15 cellular contexts compared by ENCODE assay signal in genomic region chr13:99383511-99383921, GRCh38.
A peak's percentile ranks its signal among the peaks of the same experiment; 100 is the strongest.
DNase-seq lines count a peak whose midpoint lies in the region; ATAC-seq and TF ChIP-seq lines count a peak whose summit lies in the region.
"Had no signal": no experiment of that assay in that cellular context is flagged by ENCODE, and none has a peak within 500 bp of the region (broad histone marks: within the 10 kb centered on the region; RNA-seq: fewer than 3 reads in every experiment).

No MANE protein-coding gene starts in this region.

- H3K27me3 ChIP-seq in heart left ventricle (no peaks in the 10 kb centered on the region), vagina (no peaks in the 10 kb centered on the region), tibial nerve (no peaks in the 10 kb centered on the region)
- H3K27me3 ChIP-seq: dorsolateral prefrontal cortex had no signal

- H3K4me1 ChIP-seq in heart left ventricle: peaks cover 0 to 52% (median 8%) of the 10 kb centered on the region in 12 donors
- H3K4me1 ChIP-seq in vagina: peaks cover 7% of the 10 kb centered on the region
- H3K4me1 ChIP-seq in tibial nerve: peaks cover 0 to 11% (median 3%) of the 10 kb centered on the region in 4 donors
- H3K4me1 ChIP-seq: psoas muscle had no signal

- no peak for ATAC-seq in heart left ventricle

- H3K36me3 Mint-ChIP-seq in immature natural killer cell: peaks cover 2 to 35% (median 25%) of the 10 kb centered on the region in 3 donors

- no peaks in the 10 kb centered on the region for H3K9me3 Mint-ChIP-seq in immature natural killer cell

- TF ChIP-seq CTCF in heart left ventricle (IDR thresholded peaks at IDR 0.05) (no peak), vagina (IDR thresholded peaks at IDR 0.05) (no peak), tibial nerve (IDR thresholded peaks at IDR 0.05) (no peak)

- peaks cover 0 to 33% (median 11%) of the 10 kb centered on the region in 9 donors for H3K36me3 ChIP-seq in heart left ventricle
- peaks cover 0 to 12% of the 10 kb centered on the region in 2 donors for H3K36me3 ChIP-seq in vagina
- H3K36me3 ChIP-seq in tibial nerve: peaks cover 0 to 52% (median 0%) of the 10 kb centered on the region in 3 donors

- no peak for TF ChIP-seq EP300 in tibial nerve (IDR thresholded peaks at IDR 0.05)

- H3K27ac ChIP-seq in heart left ventricle (peak overlapping the region in 1 of 12 donors; percentile 38), vagina (no peak overlapping the region), tibial nerve (no peak overlapping the region)
- H3K27ac ChIP-seq: psoas muscle, SK-N-MC, thoracic aorta had no signal

- peak overlapping the region; percentile 36 to 74 (median 72) for H3K4me3 Mint-ChIP-seq in immature natural killer cell

- 71 to 91% (median 84%) methylated on average over 9 to 11 of the region's 11 CpGs for WGBS in heart left ventricle, 4 donors
- 88 to 90% methylated on average over 10 to 11 of the region's 11 CpGs for WGBS in tibial nerve, 2 donors

- TF ChIP-seq POLR2A in heart left ventricle (IDR thresholded peaks at IDR 0.05) (no peak), vagina (IDR thresholded peaks at IDR 0.05) (no peak), tibial nerve (IDR thresholded peaks at IDR 0.05) (no peak)

- intact Hi-C loops in cardiac septum (cut with DNase I): no loop called here
- intact Hi-C loops in heart left ventricle (cut with DNase I): loop anchor here in 1 of 10 donors (10.0 kb wide), 1 partner anchor 99 kb away; no protein-coding TSS in a partner anchor
- intact Hi-C loops in vagina (cut with DNase I): no loop called here

- H3K4me1 Mint-ChIP-seq in immature natural killer cell: peaks cover 56 to 85% of the 10 kb centered on the region in 2 donors

- H3K4me3 ChIP-seq in heart left ventricle (no peak overlapping the region), vagina (no peak overlapping the region), tibial nerve (no peak overlapping the region)
- H3K4me3 ChIP-seq: dorsolateral prefrontal cortex, psoas muscle, SK-N-MC, thoracic aorta had no signal

- H3K27ac Mint-ChIP-seq in immature natural killer cell: peak overlapping the region; percentile 74 to 98 (median 90)

- H3K27me3 Mint-ChIP-seq in immature natural killer cell (ENCODE audit: low read depth in 3 of 3): peaks cover 2 to 11% (median 10%) of the 10 kb centered on the region in 3 donors

- H3K9me3 ChIP-seq in heart left ventricle (no peaks in the 10 kb centered on the region), vagina (no peaks in the 10 kb centered on the region), tibial nerve (no peaks in the 10 kb centered on the region)
- H3K9me3 ChIP-seq: psoas muscle, thoracic aorta had no signal

- DNase-seq in cardiac septum (ENCODE audit: low spot score) (peak; percentile 41), heart left ventricle (no peak), immature natural killer cell (no peak), vagina (ENCODE audit: extremely low spot score in 2 of 2) (peak; percentile 70 to 82), inferior parietal cortex (ENCODE audit: extremely low spot score) (no peak), epidermal melanocyte (ENCODE audit: insufficient read length, low spot score) (no peak), tibial nerve (ENCODE audit: low spot score in 2 of 2) (no peak)
- DNase-seq in activated T-cell treated with anti-CD3 and anti-CD28 coated beads, Interleukin-2, amount 50 U/mL, for 48 hours: peak; percentile 43 to 59
- DNase-seq: dorsolateral prefrontal cortex, hippocampal formation, NCI-H1694, NCI-H510A, psoas muscle had no signal

Comparison
In these comparisons a context has a peak if more than half of its experiments do, and no peak if none do; other contexts are left out.
1. DNase-seq: peak in cardiac septum (single experiment), activated T-cell treated with anti-CD3 and anti-CD28 coated beads, Interleukin-2, amount 50 U/mL, for 48 hours (2 of 2) and vagina (2 of 2); none in heart left ventricle (0 of 5), immature natural killer cell (0 of 3), inferior parietal cortex (single experiment), epidermal melanocyte (single experiment) and tibial nerve (0 of 2).